ENCODE assay signal across 23 cellular contexts in genomic region chr11:61264795-61265194, GRCh38. TPM values are rescaled to one million over a fixed set of nuclear protein-coding genes. Genes with fewer than 3 reads are reported as not detected.
DNase-seq lines count a peak whose midpoint lies in the region; ATAC-seq, FAIRE-seq and TF ChIP-seq lines count a peak whose summit lies in the region.
"Had no signal": no experiment of that assay in that cellular context is flagged by ENCODE, and none has a peak within 500 bp of the region (broad histone marks: within the 10 kb centered on the region; RNA-seq: fewer than 3 reads in every experiment).

No MANE protein-coding gene starts in this region.

- no peaks in the 10 kb centered on the region for H4K20me1 ChIP-seq in HepG2 (ENCODE audit: insufficient read depth, low read length)

- ATAC-seq in HepG2 (no peak; the same call in 2 of the 3 replicates), GM21526 (IDR thresholded peaks at IDR 0.05; ENCODE audit: low FRiP score, unreplicated experiment) (no peak)

- H3K18ac ChIP-seq in neuronal stem cell (ENCODE audit: low read length) = no peak overlapping the region

- H4K8ac ChIP-seq in neuronal stem cell (ENCODE audit: low read depth, low read length) = peak overlapping the region; percentile 74

- BruUV-seq in HepG2 (replicated peaks; lab: Mats Ljungman, UMichigan) = no TSS peak

- TF ChIP-seq EP300 in HepG2 (IDR thresholded peaks at IDR 0.05; ENCODE audit: low read depth in 2 of 2, low read length in 2 of 2) = no peak
- TF ChIP-seq EP300 in HepG2 (CRISPR knock-in tag; IDR thresholded peaks at IDR 0.05; ENCODE audit: borderline replicate concordance) = no peak

- intact Hi-C loops in HepG2 (cut with micrococcal nuclease; ENCODE audit: unreplicated experiment) = no loop called here

- H3K27me3 ChIP-seq in Peyer's patch (no peaks in the 10 kb centered on the region), HepG2 (ENCODE audit: control insufficient read depth in 1 of 2, insufficient read depth in 2 of 2, low read length in 2 of 2) (no peaks in the 10 kb centered on the region), neuronal stem cell (ENCODE audit: control insufficient read depth in 3 of 3, insufficient read depth in 3 of 3, low read depth in 1 of 3, low read length in 3 of 3) (no peaks in the 10 kb centered on the region)

- no peak overlapping the region for H3K4me3 ChIP-seq in Peyer's patch
- H3K4me3 ChIP-seq in HepG2 (replicated peaks in 1 of 3; ENCODE audit: insufficient read depth in 1 of 3, low read depth in 2 of 3, low read length in 3 of 3) = no peak overlapping the region
- no peak overlapping the region for H3K4me3 ChIP-seq in neuronal stem cell (ENCODE audit: low read length in 2 of 2)
- H3K4me3 ChIP-seq: A549, GM23248 had no signal

- H4K91ac ChIP-seq in neuronal stem cell (ENCODE audit: low read depth, low read length, poor library complexity) = no peak overlapping the region

- H3K27ac ChIP-seq in Peyer's patch = no peak overlapping the region
- H3K27ac ChIP-seq in HepG2 (ENCODE audit: extremely low read length, insufficient read depth, low read length) = peak overlapping the region; percentile 77
- H3K27ac ChIP-seq in neuronal stem cell (replicated peaks; ENCODE audit: low read length) = no peak overlapping the region
- H3K27ac ChIP-seq: A549, GM23248 had no signal

- CTCF ChIA-PET in HepG2 (lab: Yijun Ruan, JAX; ENCODE audit: low intra/inter-chr PET ratio, low total read pairs) = no interaction called here

- H3K9ac ChIP-seq in HepG2 (ENCODE audit: insufficient read depth, low read depth, low read length) = 0 out of 2 replicates have a peak overlapping the region, but pooled peaks have one; percentile 5
- no peak overlapping the region for H3K9ac ChIP-seq in neuronal stem cell (ENCODE audit: low read depth, low read length, poor library complexity)
- H3K9ac ChIP-seq: GM23248 had no signal

- no peak overlapping the region for H2BK12ac ChIP-seq in neuronal stem cell (ENCODE audit: low read length)

- no peaks in the 10 kb centered on the region for H3K36me3 ChIP-seq in Peyer's patch
- peaks cover 2 to 43% of the 10 kb centered on the region in 2 experiments for H3K36me3 ChIP-seq in HepG2 (replicated peaks in 1 of 2; ENCODE audit: control insufficient read depth in 1 of 2, insufficient read depth in 2 of 2, low read length in 2 of 2)
- peaks cover 0 to 23% of the 10 kb centered on the region in 2 donors for H3K36me3 ChIP-seq in neuronal stem cell (replicated peaks in 1 of 2; ENCODE audit: control insufficient read depth in 2 of 2, insufficient read depth in 2 of 2, low read length in 2 of 2)

- H2BK120ac ChIP-seq in neuronal stem cell (ENCODE audit: low read depth, low read length) = no peak overlapping the region

- H3K9me3 ChIP-seq in Peyer's patch (no peaks in the 10 kb centered on the region), HepG2 (ENCODE audit: low read length) (no peaks in the 10 kb centered on the region), neuronal stem cell (replicated peaks in 1 of 2; ENCODE audit: control insufficient read depth in 2 of 2, insufficient read depth in 1 of 2, low read depth in 1 of 2, low read length in 2 of 2) (no peaks in the 10 kb centered on the region)
- H3K9me3 ChIP-seq: A549 had no signal

- no peak overlapping the region for H2AK5ac ChIP-seq in neuronal stem cell (ENCODE audit: low read depth, low read length)

- H3K4me2 ChIP-seq in HepG2 (ENCODE audit: low read depth, low read length) (peak overlapping the region; percentile 36), neuronal stem cell (ENCODE audit: insufficient read depth, low read length, poor library complexity, severe bottlenecking) (no peak overlapping the region)
- H3K4me2 ChIP-seq: A549 had no signal

- no peak overlapping the region for H3K14ac ChIP-seq in neuronal stem cell (ENCODE audit: low read length)

- H3K79me2 ChIP-seq in HepG2 (ENCODE audit: insufficient read depth, low read length) = no peaks in the 10 kb centered on the region

- no peak overlapping the region for H3K4ac ChIP-seq in neuronal stem cell (ENCODE audit: low read length)

- no peak for FAIRE-seq in HepG2 (lab: Jason Lieb, UNC)
- FAIRE-seq: A549, GM12891, H1 had no signal

- no peak overlapping the region for H2AFZ ChIP-seq in HepG2 (ENCODE audit: low read length)
- no peak overlapping the region for H2AFZ ChIP-seq in neuronal stem cell (ENCODE audit: low read length)
- H2AFZ ChIP-seq: GM23248 had no signal

- WGBS in HepG2 (ENCODE audit: low lambda C conversion rate) = 89% methylated on average over 14 of the region's 14 CpGs
- WGBS in neuronal stem cell (ENCODE audit: extremely low coverage in 2 of 2, insufficient read length in 2 of 2, insufficient replicate concordance in 1 of 2), 2 donors = no CpG with 5 or more reads among the region's 14 CpGs

- H3K4me1 ChIP-seq in Peyer's patch (no peaks in the 10 kb centered on the region), HepG2 (ENCODE audit: insufficient read depth, low read length) (peaks cover 68% of the 10 kb centered on the region), neuronal stem cell (ENCODE audit: control insufficient read depth in 2 of 2, insufficient read depth in 1 of 2, low read depth in 1 of 2, low read length in 2 of 2) (no peaks in the 10 kb centered on the region)

- H2BK15ac ChIP-seq in neuronal stem cell (ENCODE audit: low read length) = no peak overlapping the region

- DNase-seq in Peyer's patch (peak in 2 of 3 donors; percentile 64 to 71), HepG2 (ENCODE audit: low spot score) (no peak), neuronal stem cell (ENCODE audit: low spot score) (no peak), glomerular visceral epithelial cell (ENCODE audit: extremely low spot score) (no peak)
- no peak for DNase-seq in effector CD4-positive, alpha-beta T cell
- DNase-seq: 8988T; C1 segment of cervical spinal cord; Calu3; CD4-positive, alpha-beta memory T cell; COR-L47; DMS53; DMS79 treated with DMSO at 0.1 percent for 48 hours; GF-D8; GM23248; H7; HCEC 1CT had no signal

- H2BK5ac ChIP-seq in neuronal stem cell (ENCODE audit: low read length) = peak overlapping the region; percentile 1

- TF ChIP-seq RAD21 in HepG2 (CRISPR knock-in tag; IDR thresholded peaks at IDR 0.05) = no peak

- TF ChIP-seq CTCF in Peyer's patch (IDR thresholded peaks at IDR 0.05) = peak in 1 of 6 experiments; percentile 17
- TF ChIP-seq CTCF in HepG2 (CRISPR knock-in tag; IDR thresholded peaks at IDR 0.05) = no peak

- POLR2A ChIA-PET in HepG2 (lab: Yijun Ruan, JAX) = interaction anchor here (1.4 kb wide), 1 partner anchor 34 kb away, joined by 3 read pairs; no protein-coding TSS in a partner anchor

- no peaks in the 10 kb centered on the region for H3K79me1 ChIP-seq in neuronal stem cell (ENCODE audit: low read depth, low read length)

- in situ Hi-C loops in HepG2 (cut with HindIII; ENCODE audit: extremely low pct_ligation_motif_present, low pct_unique_long_range_greater_than_20kb) = no loop called here

- TF ChIP-seq POLR2A in Peyer's patch (IDR thresholded peaks at IDR 0.05) = no peak
- no peak for TF ChIP-seq POLR2A in HepG2 (IDR thresholded peaks at IDR 0.05; ENCODE audit: insufficient read depth in 1 of 2, low read depth in 2 of 2, low read length in 2 of 2)

- H3K23ac ChIP-seq in neuronal stem cell (ENCODE audit: low read depth, low read length, poor library complexity) = peak overlapping the region; percentile 17

RNA-seq across cellular contexts. Expression of gene PGA5, which starts 23.8 kb away (rescaled TPM):
- total RNA-seq in Peyer's patch (not detected), HepG2 (2016; rRNA removed; fragmentation: Illumina TruSeq; extraction: Trizol) (not detected in 2 replicates)
- not detected in 2 replicates for total RNA-seq in HepG2 (2016; cell fraction: cytosol; rRNA removed; fragmentation: Illumina TruSeq; extraction: Trizol; ENCODE audit: low read depth)
- total RNA-seq in HepG2 (2016; cell fraction: insoluble cytoplasmic fraction; rRNA removed; fragmentation: Illumina TruSeq; extraction: Trizol) = not detected in 2 replicates
- not detected in 2 replicates for total RNA-seq in HepG2 (2016; cell fraction: membrane; rRNA removed; fragmentation: Illumina TruSeq; extraction: Trizol)
- not detected in 2 replicates for total RNA-seq in HepG2 (2016; cell fraction: nucleus; rRNA removed; fragmentation: Illumina TruSeq; extraction: Trizol)
- not detected in 2 replicates for polyA plus RNA-seq in HepG2 (2011; rRNA removed)
- polyA plus RNA-seq in HepG2 (2011; cell fraction: cytosol; rRNA removed) = not detected in 2 replicates
- polyA plus RNA-seq in HepG2 (2011; cell fraction: nucleus; rRNA removed) = not detected in 2 replicates
- polyA plus RNA-seq in HepG2 (2012) = 0.53 and 0.99 TPM in 2 replicates
- not detected in 2 replicates for polyA plus RNA-seq in HepG2 (2016; cell fraction: cytosol; fragmentation: Illumina TruSeq; extraction: Trizol; ENCODE audit: low read depth)
- not detected in 2 replicates for polyA plus RNA-seq in HepG2 (2016; cell fraction: insoluble cytoplasmic fraction; fragmentation: Illumina TruSeq; extraction: Trizol; ENCODE audit: low read depth)
- not detected in 2 replicates for polyA plus RNA-seq in HepG2 (2016; cell fraction: membrane; fragmentation: Illumina TruSeq; extraction: Trizol; ENCODE audit: low read depth)
- polyA plus RNA-seq in HepG2 (2016; cell fraction: nucleus; fragmentation: Illumina TruSeq; extraction: Trizol; ENCODE audit: insufficient read depth, low read depth) = not detected in 2 replicates
- polyA minus RNA-seq in HepG2 (2011; rRNA and poly(A)+ RNA removed; ENCODE audit: low replicate concordance) = not detected in 2 replicates
- not detected in 2 replicates for polyA minus RNA-seq in HepG2 (2011; cell fraction: cytosol; rRNA and poly(A)+ RNA removed)
- not detected in 2 replicates for polyA minus RNA-seq in HepG2 (2011; cell fraction: nucleus; rRNA and poly(A)+ RNA removed)
- polyA plus RNA-seq in neuronal stem cell (2013, experiment 1 of 2) = 0.61 TPM
- 0.55 TPM for polyA plus RNA-seq in neuronal stem cell (2013, experiment 2 of 2)
- total RNA-seq: Calu3; CD4-positive, alpha-beta memory T cell; Daoy; G401; GM23248 had no signal
- polyA plus RNA-seq: A549; BJ; CD4-positive, alpha-beta memory T cell; GM23248 had no signal

RNA-seq across cellular contexts. Expression of gene VWCE, which starts 30.3 kb away (rescaled TPM):
- 1 to 10 TPM in 1 of 4 donors, under 1 TPM in 1, not detected in 2; 0.85 to 1.2 TPM for total RNA-seq in Peyer's patch
- total RNA-seq in HepG2 (2016; rRNA removed; fragmentation: Illumina TruSeq; extraction: Trizol) = 10.4 and 27.6 TPM in 2 replicates
- total RNA-seq in HepG2 (2016; cell fraction: cytosol; rRNA removed; fragmentation: Illumina TruSeq; extraction: Trizol; ENCODE audit: low read depth) = 21.1 and 23.2 TPM in 2 replicates
- total RNA-seq in HepG2 (2016; cell fraction: insoluble cytoplasmic fraction; rRNA removed; fragmentation: Illumina TruSeq; extraction: Trizol) = 9.5 and 29.7 TPM in 2 replicates
- total RNA-seq in HepG2 (2016; cell fraction: membrane; rRNA removed; fragmentation: Illumina TruSeq; extraction: Trizol) = 16.2 and 16.5 TPM in 2 replicates
- total RNA-seq in HepG2 (2016; cell fraction: nucleus; rRNA removed; fragmentation: Illumina TruSeq; extraction: Trizol) = 45.6 and 50.3 TPM in 2 replicates
- polyA plus RNA-seq in HepG2 (2011; rRNA removed) = 58.3 and 59.7 TPM in 2 replicates
- polyA plus RNA-seq in HepG2 (2011; cell fraction: cytosol; rRNA removed) = 16.1 and 23.9 TPM in 2 replicates
- 269 and 312 TPM in 2 replicates for polyA plus RNA-seq in HepG2 (2011; cell fraction: nucleus; rRNA removed)
- 91.9 and 92.4 TPM in 2 replicates for polyA plus RNA-seq in HepG2 (2012)
- polyA plus RNA-seq in HepG2 (2016; cell fraction: cytosol; fragmentation: Illumina TruSeq; extraction: Trizol; ENCODE audit: low read depth) = 7.3 and 7.8 TPM in 2 replicates
- 16.7 and 20.6 TPM in 2 replicates for polyA plus RNA-seq in HepG2 (2016; cell fraction: insoluble cytoplasmic fraction; fragmentation: Illumina TruSeq; extraction: Trizol; ENCODE audit: low read depth)
- 11.9 and 13.4 TPM in 2 replicates for polyA plus RNA-seq in HepG2 (2016; cell fraction: membrane; fragmentation: Illumina TruSeq; extraction: Trizol; ENCODE audit: low read depth)
- 214 and 228 TPM in 2 replicates for polyA plus RNA-seq in HepG2 (2016; cell fraction: nucleus; fragmentation: Illumina TruSeq; extraction: Trizol; ENCODE audit: insufficient read depth, low read depth)
- polyA minus RNA-seq in HepG2 (2011; rRNA and poly(A)+ RNA removed; ENCODE audit: low replicate concordance) = 0.94 and 72.8 TPM in 2 replicates
- polyA minus RNA-seq in HepG2 (2011; cell fraction: cytosol; rRNA and poly(A)+ RNA removed) = 17.8 and 19.7 TPM in 2 replicates
- 60.5 and 66.8 TPM in 2 replicates for polyA minus RNA-seq in HepG2 (2011; cell fraction: nucleus; rRNA and poly(A)+ RNA removed)
- polyA plus RNA-seq in neuronal stem cell (2013, experiment 1 of 2) = 9.1 TPM
- 9.2 TPM for polyA plus RNA-seq in neuronal stem cell (2013, experiment 2 of 2)
- total RNA-seq: Daoy had no signal
- polyA plus RNA-seq: CD4-positive, alpha-beta memory T cell had no signal

RNA-seq across cellular contexts. Expression of gene PGA4, which starts 42.6 kb away (rescaled TPM):
- total RNA-seq in Peyer's patch (not detected), HepG2 (2016; rRNA removed; fragmentation: Illumina TruSeq; extraction: Trizol) (not detected in 2 replicates)
- not detected in 2 replicates for total RNA-seq in HepG2 (2016; cell fraction: cytosol; rRNA removed; fragmentation: Illumina TruSeq; extraction: Trizol; ENCODE audit: low read depth)
- not detected in 2 replicates for total RNA-seq in HepG2 (2016; cell fraction: insoluble cytoplasmic fraction; rRNA removed; fragmentation: Illumina TruSeq; extraction: Trizol)
- total RNA-seq in HepG2 (2016; cell fraction: membrane; rRNA removed; fragmentation: Illumina TruSeq; extraction: Trizol) = not detected in 2 replicates
- not detected in 2 replicates for total RNA-seq in HepG2 (2016; cell fraction: nucleus; rRNA removed; fragmentation: Illumina TruSeq; extraction: Trizol)
- not detected in 2 replicates for polyA plus RNA-seq in HepG2 (2011; rRNA removed)
- polyA plus RNA-seq in HepG2 (2011; cell fraction: cytosol; rRNA removed) = not detected in 2 replicates
- not detected in 2 replicates for polyA plus RNA-seq in HepG2 (2011; cell fraction: nucleus; rRNA removed)
- 0.17 TPM in 1 of 2 replicates, not detected in the other for polyA plus RNA-seq in HepG2 (2012)
- not detected in 2 replicates for polyA plus RNA-seq in HepG2 (2016; cell fraction: cytosol; fragmentation: Illumina TruSeq; extraction: Trizol; ENCODE audit: low read depth)
- not detected in 2 replicates for polyA plus RNA-seq in HepG2 (2016; cell fraction: insoluble cytoplasmic fraction; fragmentation: Illumina TruSeq; extraction: Trizol; ENCODE audit: low read depth)
- polyA plus RNA-seq in HepG2 (2016; cell fraction: membrane; fragmentation: Illumina TruSeq; extraction: Trizol; ENCODE audit: low read depth) = not detected in 2 replicates
- polyA plus RNA-seq in HepG2 (2016; cell fraction: nucleus; fragmentation: Illumina TruSeq; extraction: Trizol; ENCODE audit: insufficient read depth, low read depth) = not detected in 2 replicates
- polyA minus RNA-seq in HepG2 (2011; rRNA and poly(A)+ RNA removed; ENCODE audit: low replicate concordance) = 0.04 TPM in 1 of 2 replicates, not detected in the other
- polyA minus RNA-seq in HepG2 (2011; cell fraction: cytosol; rRNA and poly(A)+ RNA removed) = not detected in 2 replicates
- not detected in 2 replicates for polyA minus RNA-seq in HepG2 (2011; cell fraction: nucleus; rRNA and poly(A)+ RNA removed)
- 0.08 TPM for polyA plus RNA-seq in neuronal stem cell (2013, experiment 1 of 2)
- 0.06 TPM for polyA plus RNA-seq in neuronal stem cell (2013, experiment 2 of 2)
- total RNA-seq: Calu3; CD4-positive, alpha-beta memory T cell; Daoy; G401; GM23248; H1 had no signal
- polyA plus RNA-seq: A549; BJ; CD4-positive, alpha-beta memory T cell had no signal

Comparison
In these comparisons a context has a peak if more than half of its experiments do, and no peak if none do; other contexts are left out.
1. DNase-seq: peak in Peyer's patch (2 of 3); none in HepG2 (single experiment), neuronal stem cell (single experiment), effector CD4-positive, alpha-beta T cell (single experiment) and glomerular visceral epithelial cell (single experiment).
2. RNA of gene VWCE, which starts 30.3 kb away (total RNA-seq): 9.5 to 50.3 TPM in HepG2; 0.85 to 1.2 TPM in Peyer's patch; every median in the first group is over 4 times any median in the second.